Comparison of ENCODE assay signal across 8 cellular contexts in genomic region chr9:127917603-127918002, GRCh38. TPM values are rescaled to one million over a fixed set of nuclear protein-coding genes. Genes with fewer than 3 reads are reported as not detected.
DNase-seq lines count a peak whose midpoint lies in the region; ATAC-seq, FAIRE-seq and TF ChIP-seq lines count a peak whose summit lies in the region.

No MANE protein-coding gene starts in this region.

- no TSS peak for BruUV-seq in A673 (replicated peaks; lab: Mats Ljungman, UMichigan)

- no peak overlapping the region for H3K9ac ChIP-seq in SK-N-MC (ENCODE audit: insufficient read length)

- DNase-seq in A673 (ENCODE audit: low spot score) (no peak), GM19239 (ENCODE audit: insufficient read length, low spot score) (no peak), SK-N-MC (ENCODE audit: low read depth, low spot score) (no peak), lower lobe of right lung (peak; percentile 60), NCI-H226 (no peak), NCI-H1092 (lab: John Stamatoyannopoulos, UW) (no peak)

- CTCF ChIA-PET in A673 (lab: Charles Lee) = interaction anchor here (1.0 kb wide), 1 partner anchor 183 kb away, joined by 5 read pairs; the partner anchor contains the start of gene TOR2A

- FAIRE-seq in GM19239 (lab: Jason Lieb, UNC) = peak; percentile 83

- intact Hi-C loops in A673 (cut with micrococcal nuclease; ENCODE audit: unreplicated experiment) = loop anchor here (5.0 kb wide), 1 partner anchor 115 kb away; the partner anchor contains the start of gene FPGS
- intact Hi-C loops in lower lobe of right lung (cut with DNase I) = no loop called here

- no peak for TF ChIP-seq CTCF in A673 (conservative IDR thresholded peaks at IDR 0.05; ENCODE audit: low read depth, low read length)
- no peak for TF ChIP-seq CTCF in lower lobe of right lung (IDR thresholded peaks at IDR 0.05)

- H3K36me3 ChIP-seq in A673 (ENCODE audit: insufficient read depth, low read length, poor library complexity, severe bottlenecking) (no peaks in the 10 kb centered on the region), SK-N-MC (ENCODE audit: insufficient read depth, low read length) (no peaks in the 10 kb centered on the region), lower lobe of right lung (peaks cover 17% of the 10 kb centered on the region)

- H3K4me1 ChIP-seq in A673 (ENCODE audit: insufficient read depth, low read length, poor library complexity, severe bottlenecking) = peaks cover 22% of the 10 kb centered on the region
- peaks cover 74% of the 10 kb centered on the region for H3K4me1 ChIP-seq in lower lobe of right lung

- H3K27me3 ChIP-seq in A673 (replicated peaks; ENCODE audit: insufficient read depth, low read depth, low read length, poor library complexity) = no peaks in the 10 kb centered on the region
- H3K27me3 ChIP-seq in lower lobe of right lung (ENCODE audit: low read depth) = no peaks in the 10 kb centered on the region

- POLR2A ChIA-PET in A673 (lab: Charles Lee; ENCODE audit: low non-redundant PET) = no interaction called here

- ATAC-seq in lower lobe of right lung (no peak), HG02852 (IDR thresholded peaks at IDR 0.05; ENCODE audit: unreplicated experiment) (no peak), GM18520 (IDR thresholded peaks at IDR 0.05; ENCODE audit: unreplicated experiment) (no peak)

- H3K4me3 ChIP-seq in A673 (ENCODE audit: low read depth, low read length, poor library complexity, severe bottlenecking) = peak overlapping the region; percentile 74
- peak overlapping the region; percentile 75 for H3K4me3 ChIP-seq in SK-N-MC
- peak overlapping the region; percentile 77 for H3K4me3 ChIP-seq in lower lobe of right lung

- H3K27ac ChIP-seq in A673 (ENCODE audit: low read depth, low read length, poor library complexity, severe bottlenecking) = no peak overlapping the region
- no peak overlapping the region for H3K27ac ChIP-seq in SK-N-MC
- H3K27ac ChIP-seq in lower lobe of right lung = peak overlapping the region; percentile 73

- H3K9me3 ChIP-seq in A673 (ENCODE audit: low read depth, low read length, poor library complexity, severe bottlenecking) (no peaks in the 10 kb centered on the region), SK-N-MC (ENCODE audit: low read depth, low read length) (no peaks in the 10 kb centered on the region), lower lobe of right lung (no peaks in the 10 kb centered on the region)

RNA-seq across cellular contexts. Expression of gene ST6GALNAC4, which starts 0.8 kb away (rescaled TPM):
- total RNA-seq in A673 (2021) (11.8 and 15.8 TPM in 2 replicates), lower lobe of right lung (45.6 TPM)

RNA-seq across cellular contexts. Expression of gene PIP5KL1, which starts 13.0 kb away (rescaled TPM):
- total RNA-seq in A673 (2021) = 2.6 and 3.9 TPM in 2 replicates
- total RNA-seq in lower lobe of right lung = 11.5 TPM

RNA-seq across cellular contexts. Expression of gene ST6GALNAC6, which starts 18.2 kb away (rescaled TPM):
- total RNA-seq in A673 (2021) (34.7 and 40.4 TPM in 2 replicates), lower lobe of right lung (82.0 TPM)

RNA-seq across cellular contexts. Expression of gene DPM2, which starts 20.1 kb away (rescaled TPM):
- total RNA-seq in A673 (2021) (51.5 and 52.9 TPM in 2 replicates), lower lobe of right lung (33.7 TPM)

RNA-seq across cellular contexts. Expression of gene AK1, which starts 40.1 kb away (rescaled TPM):
- total RNA-seq in A673 (2021) (35.8 and 52.9 TPM in 2 replicates), lower lobe of right lung (185 TPM)
